Comparison of ENCODE assay signal across 8 cellular contexts in genomic region chr7:129210256-129210988, GRCh38. TPM values are rescaled to one million over a fixed set of nuclear protein-coding genes. Genes with fewer than 3 reads are reported as not detected.
DNase-seq lines count a peak whose midpoint lies in the region; ATAC-seq and TF ChIP-seq lines count a peak whose summit lies in the region.

No MANE protein-coding gene starts in this region.

- CTCF ChIA-PET in BJ (lab: Yijun Ruan, JAX) = interaction anchor here (0.5 to 10.1 kb wide), 22 partner anchors 8 to 823 kb away, joined by 3 to 186 read pairs (median 5); partner anchors contain the start of gene SMO

- WGBS in right lobe of liver (ENCODE audit: insufficient coverage, low coverage, low lambda C conversion rate, missing lambda C conversion rate) = 33% methylated on average over 4 of the region's 16 CpGs

- DNase-seq in BJ (ENCODE audit: low read depth) (no peak), NCI-H146 treated with DMSO at 0.1 percent for 48 hours (lab: John Stamatoyannopoulos, UW; ENCODE audit: unreplicated experiment) (peak; percentile 23), cerebellum (ENCODE audit: low spot score) (peak; percentile 83), right lobe of liver (peak; percentile 83 to 86 (median 84))
- peak; percentile 42 to 57 for DNase-seq in activated CD4-positive, alpha-beta T cell treated with anti-CD3 and anti-CD28 coated beads for 4 hours
- DNase-seq in stimulated activated CD8-positive, alpha-beta memory T cell treated with anti-CD3 and anti-CD28 coated beads, Interleukin-12 subunit alpha, Interleukin-12 subunit beta, amount 100 ng/mL, for 1 hour (ENCODE audit: low read depth) = peak; percentile 47

- H3K36me3 ChIP-seq in BJ (ENCODE audit: control insufficient read depth, insufficient read depth, low read length) (peaks cover 8% of the 10 kb centered on the region), right lobe of liver (peaks cover 0 to 6% (median 3%) of the 10 kb centered on the region in 4 donors)

- H3K9me3 ChIP-seq in right lobe of liver = no peaks in the 10 kb centered on the region

- POLR2A ChIA-PET in BJ (lab: Charles Lee) = no interaction called here

- H3K27ac ChIP-seq in right lobe of liver = no peak overlapping the region

- TF ChIP-seq POLR2A in right lobe of liver (IDR thresholded peaks at IDR 0.05) = no peak

- H3K4me1 ChIP-seq in right lobe of liver = peaks cover 0 to 15% (median 5%) of the 10 kb centered on the region in 4 donors

- intact Hi-C loops in right lobe of liver (cut with DNase I) = loop anchor here (5.0 to 10.0 kb wide), 2 partner anchors 48 to 84 kb away; no protein-coding TSS in a partner anchor

- H3K4me3 ChIP-seq in BJ (ENCODE audit: low read depth, low read length) (no peak overlapping the region), right lobe of liver (no peak overlapping the region)

- peak; percentile 62 for ATAC-seq in GM19351 (IDR thresholded peaks at IDR 0.05; ENCODE audit: unreplicated experiment)
- peak; percentile 74 to 89 (median 81) for ATAC-seq in right lobe of liver
- ATAC-seq in GM18867 (IDR thresholded peaks at IDR 0.05; ENCODE audit: unreplicated experiment) = no peak

- no peaks in the 10 kb centered on the region for H3K27me3 ChIP-seq in BJ (ENCODE audit: control insufficient read depth, insufficient read depth, low read length)
- H3K27me3 ChIP-seq in right lobe of liver = no peaks in the 10 kb centered on the region

- TF ChIP-seq CTCF in BJ (IDR thresholded peaks at IDR 0.05; ENCODE audit: insufficient read depth, low read depth, low read length) (peak; percentile 87), right lobe of liver (IDR thresholded peaks at IDR 0.05) (peak; percentile 91 to 95 (median 92))

RNA-seq across cellular contexts. Expression of gene AHCYL2, which starts 14.4 kb away (rescaled TPM):
- 7.8 and 11.4 TPM in 2 replicates for polyA plus RNA-seq in BJ (2011; rRNA removed)
- 6.1 and 9.2 TPM in 2 replicates for polyA minus RNA-seq in BJ (2011; rRNA and poly(A)+ RNA removed)
- total RNA-seq in cerebellum (35.9 TPM), right lobe of liver (1 to 10 TPM; 6.1 to 9.3 (median 8.0) TPM)

RNA-seq across cellular contexts. Expression of gene SMO, which starts 22.0 kb away (rescaled TPM):
- 7.6 and 10.8 TPM in 2 replicates for polyA plus RNA-seq in BJ (2011; rRNA removed)
- polyA minus RNA-seq in BJ (2011; rRNA and poly(A)+ RNA removed) = 11.5 and 21.1 TPM in 2 replicates
- total RNA-seq in cerebellum (20.0 TPM), right lobe of liver (10 to 100 TPM in 4 of 6 experiments, 1 to 10 TPM in 2; 6.4 to 21.2 (median 12.1) TPM)
